ENCODE assay signal across 9 cellular contexts in the genomic region with DNA sequence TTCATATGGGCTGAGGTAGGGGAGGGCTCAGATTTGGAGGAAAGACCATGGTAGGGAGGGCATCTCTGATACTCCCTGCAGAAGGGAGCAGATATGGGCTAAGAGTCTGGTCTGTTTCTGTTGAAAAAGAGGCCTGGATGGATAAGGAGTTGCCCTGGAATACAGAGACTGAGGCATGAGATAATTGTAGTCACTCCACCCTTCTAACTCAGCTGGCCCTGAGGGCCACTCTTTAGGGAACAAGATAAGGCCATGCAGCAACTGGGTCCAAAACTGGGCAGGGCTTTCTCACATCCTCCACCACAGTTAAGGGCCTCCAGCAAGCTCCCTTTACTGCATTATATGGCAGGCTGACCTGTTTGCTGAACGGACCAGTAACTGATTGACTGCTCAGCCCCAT. TPM values are rescaled to one million over a fixed set of nuclear protein-coding genes. Genes with fewer than 3 reads are reported as not detected.
A peak's percentile ranks its signal among the peaks of the same experiment; 100 is the strongest.
DNase-seq lines count a peak whose midpoint lies in the region; FAIRE-seq and TF ChIP-seq lines count a peak whose summit lies in the region.
"Had no signal": no experiment of that assay in that cellular context is flagged by ENCODE, and none has a peak within 500 bp of the region (broad histone marks: within the 10 kb centered on the region; RNA-seq: fewer than 3 reads in every experiment).

No MANE protein-coding gene starts in this region.

- TF ChIP-seq CTCF in LNCaP clone FGC (IDR thresholded peaks at IDR 0.05; ENCODE audit: control insufficient read depth, extremely low read depth, insufficient read depth) (no peak), bronchial epithelial cell (IDR thresholded peaks at IDR 0.05; ENCODE audit: insufficient read depth, low read length, severe bottlenecking) (no peak), esophagus squamous epithelium (IDR thresholded peaks at IDR 0.05) (no peak)

- H4K20me1 ChIP-seq in BLaER1 treated with 17β-estradiol and CSF1 and Interleukin-3, amounts not matched to agents 10 nM and 100 nM = peaks cover 0 to 58% (median 30%) of the 10 kb centered on the region in 11 experiments; a peak in 15 of 22 replicates

- no peak for DNase-seq in LNCaP clone FGC (ENCODE audit: low read depth)
- DNase-seq in bronchial epithelial cell (ENCODE audit: low read depth) = no peak
- no peak for DNase-seq in NCI-H1694 (lab: John Stamatoyannopoulos, UW)
- no peak for DNase-seq in putamen (ENCODE audit: low spot score)
- no peak for DNase-seq in ureter (ENCODE audit: low spot score)
- DNase-seq in esophagus squamous epithelium (lab: John Stamatoyannopoulos, UW) = no peak

- peaks cover 17 to 40% (median 31%) of the 10 kb centered on the region in 10 experiments for H3K4me1 ChIP-seq in BLaER1 treated with 17β-estradiol and CSF1 and Interleukin-3, amounts not matched to agents 10 nM and 100 nM
- peaks cover 16% of the 10 kb centered on the region for H3K4me1 ChIP-seq in mucosa of stomach (ENCODE audit: control insufficient read depth, insufficient read depth, low read length)
- H3K4me1 ChIP-seq in esophagus squamous epithelium = peaks cover 5 to 27% (median 16%) of the 10 kb centered on the region in 3 donors

- H3K27ac ChIP-seq in BLaER1 treated with 17β-estradiol and CSF1 and Interleukin-3, amounts not matched to agents 10 nM and 100 nM = peak overlapping the region in 5 of 11 experiments; percentile 62 to 80 (median 78); a peak in 6 of 22 replicates
- H3K27ac ChIP-seq in esophagus squamous epithelium = peak overlapping the region in 1 of 4 donors; percentile 88

- no peak for TF ChIP-seq POLR2A in esophagus squamous epithelium (IDR thresholded peaks at IDR 0.05)

- no peaks in the 10 kb centered on the region for H3K9me3 ChIP-seq in BLaER1 treated with 17β-estradiol and CSF1 and Interleukin-3, amounts not matched to agents 10 nM and 100 nM (replicated peaks in 1 of 11)
- H3K9me3 ChIP-seq in mucosa of stomach (ENCODE audit: control insufficient read depth, low read length) = peaks cover 3% of the 10 kb centered on the region
- H3K9me3 ChIP-seq in esophagus squamous epithelium = peaks cover 0 to 32% (median 0%) of the 10 kb centered on the region in 3 donors

- intact Hi-C loops in esophagus squamous epithelium (cut with DNase I) = no loop called here

- peaks cover 13 to 34% (median 25%) of the 10 kb centered on the region in 11 experiments; a peak in 20 of 22 replicates for H3K36me3 ChIP-seq in BLaER1 treated with 17β-estradiol and CSF1 and Interleukin-3, amounts not matched to agents 10 nM and 100 nM
- H3K36me3 ChIP-seq in bronchial epithelial cell (ENCODE audit: control insufficient read depth, insufficient read depth, low read length) (no peaks in the 10 kb centered on the region), mucosa of stomach (ENCODE audit: control insufficient read depth, insufficient read depth, low read length) (no peaks in the 10 kb centered on the region), esophagus squamous epithelium (peaks cover 3 to 30% (median 6%) of the 10 kb centered on the region in 3 donors)

- no peaks in the 10 kb centered on the region for H3K27me3 ChIP-seq in BLaER1 treated with 17β-estradiol and CSF1 and Interleukin-3, amounts not matched to agents 10 nM and 100 nM
- H3K27me3 ChIP-seq in bronchial epithelial cell (ENCODE audit: control insufficient read depth, insufficient read depth, low read length) = no peaks in the 10 kb centered on the region
- no peaks in the 10 kb centered on the region for H3K27me3 ChIP-seq in mucosa of stomach (ENCODE audit: control insufficient read depth, insufficient read depth, low read length)
- no peaks in the 10 kb centered on the region for H3K27me3 ChIP-seq in esophagus squamous epithelium

- WGBS in esophagus squamous epithelium, 2 donors = 63 to 80% methylated on average over 1 of the region's 1 CpG

- no peak for FAIRE-seq in bronchial epithelial cell (lab: Jason Lieb, UNC)
- FAIRE-seq: TTC549 had no signal

- peak overlapping the region; percentile 88 to 97 (median 95) for H3K4me2 ChIP-seq in BLaER1 treated with 17β-estradiol and CSF1 and Interleukin-3, amounts not matched to agents 10 nM and 100 nM

- peak overlapping the region; percentile 81 to 93 (median 84) for H3K4me3 ChIP-seq in BLaER1 treated with 17β-estradiol and CSF1 and Interleukin-3, amounts not matched to agents 10 nM and 100 nM
- H3K4me3 ChIP-seq in LNCaP clone FGC (ENCODE audit: low read depth, low read length) (peak overlapping the region; percentile 81), bronchial epithelial cell (ENCODE audit: low read depth, low read length) (peak overlapping the region; percentile 64), mucosa of stomach (ENCODE audit: low read length) (peak overlapping the region; percentile 49), esophagus squamous epithelium (peak overlapping the region in 2 of 4 donors; percentile 74 to 89)

- H3K9ac ChIP-seq in BLaER1 treated with 17β-estradiol and CSF1 and Interleukin-3, amounts not matched to agents 10 nM and 100 nM = peak overlapping the region; percentile 75 to 90 (median 84); a peak in 21 of 22 replicates
- H3K9ac ChIP-seq in mucosa of stomach (ENCODE audit: low read length) = no peak overlapping the region

RNA-seq across cellular contexts. Expression of a gene that starts 1.3 kb away (rescaled TPM):
- total RNA-seq in bronchial epithelial cell = 18.4 and 23.2 TPM in 2 replicates
- total RNA-seq in ureter = 20.5 TPM
- total RNA-seq in esophagus squamous epithelium = 10 to 100 TPM in 1 of 4 donors, 1 to 10 TPM in 3; 6.9 to 11.1 (median 8.4) TPM

RNA-seq across cellular contexts. Expression of a gene that starts 20.5 kb away (rescaled TPM):
- 0.53 and 1.2 TPM in 2 replicates for total RNA-seq in bronchial epithelial cell
- 1.4 TPM for total RNA-seq in ureter
- total RNA-seq in esophagus squamous epithelium = 1 to 10 TPM in 1 of 4 donors, under 1 TPM in 1, not detected in 2; 0.40 to 1.1 TPM

RNA-seq across cellular contexts. Expression of a gene that starts 25.4 kb away (rescaled TPM):
- total RNA-seq in bronchial epithelial cell = 9.0 and 11.3 TPM in 2 replicates
- 20.3 TPM for total RNA-seq in ureter
- 10 to 100 TPM in 1 of 4 donors, 1 to 10 TPM in 3; 4.4 to 12.6 (median 6.2) TPM for total RNA-seq in esophagus squamous epithelium

RNA-seq across cellular contexts. Expression of a gene that starts 41.0 kb away (rescaled TPM):
- total RNA-seq in bronchial epithelial cell (11.8 and 24.3 TPM in 2 replicates), ureter (16.9 TPM), esophagus squamous epithelium (10 to 100 TPM in 1 of 4 donors, 1 to 10 TPM in 3; 3.3 to 10.9 (median 6.3) TPM)

RNA-seq across cellular contexts. Expression of a gene that starts 46.7 kb away (rescaled TPM):
- total RNA-seq in bronchial epithelial cell (30.1 and 31.9 TPM in 2 replicates), ureter (23.8 TPM), esophagus squamous epithelium (10 to 100 TPM in 2 of 4 donors, 1 to 10 TPM in 2; 7.7 to 26.9 (median 11.2) TPM)
